Comparison of ENCODE assay signal across 11 cellular contexts in the genomic region with DNA sequence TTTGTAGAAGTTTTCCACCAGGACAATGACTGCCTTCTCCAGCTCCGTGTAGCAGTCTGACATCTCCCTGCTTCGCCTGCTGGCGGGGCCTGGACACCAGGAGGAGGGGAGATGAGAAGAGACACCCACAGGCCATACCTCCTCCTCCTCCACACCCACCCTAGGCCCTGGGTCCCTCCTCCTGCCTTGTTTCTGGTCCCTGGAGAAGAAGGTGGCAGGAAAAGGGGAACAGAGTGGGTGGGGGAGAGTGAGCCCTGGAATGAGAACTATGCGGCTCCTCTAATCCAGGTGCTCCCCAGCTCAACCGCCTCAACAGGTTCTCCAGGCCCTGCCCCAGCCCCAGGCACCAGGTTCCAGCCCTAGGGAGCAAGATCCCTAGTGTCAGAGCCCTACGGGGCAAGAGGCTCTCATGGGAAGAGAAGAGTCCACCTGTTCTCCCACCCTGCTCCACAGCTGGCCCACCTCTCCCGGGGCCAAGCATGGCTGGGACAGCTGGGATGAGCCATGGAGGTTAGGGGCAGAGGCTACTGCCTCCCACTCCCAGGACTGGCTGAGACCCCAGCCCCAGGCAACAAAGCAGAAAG. TPM values are rescaled to one million over a fixed set of nuclear protein-coding genes. Genes with fewer than 3 reads are reported as not detected.
DNase-seq lines count a peak whose midpoint lies in the region; ATAC-seq, FAIRE-seq and TF ChIP-seq lines count a peak whose summit lies in the region.
"Had no signal": no experiment of that assay in that cellular context is flagged by ENCODE, and none has a peak within 500 bp of the region (broad histone marks: within the 10 kb centered on the region; RNA-seq: fewer than 3 reads in every experiment).

No MANE protein-coding gene starts in this region.

- H2BK5ac ChIP-seq in H1 (ENCODE audit: low read depth, low read length) = peak overlapping the region; percentile 79; the same call in 1 of the 2 replicates

- WGBS in heart left ventricle, 4 donors = 56 to 75% (median 66%) methylated on average over 4 to 7 of the region's 7 CpGs
- WGBS in H1 (ENCODE audit: extremely low coverage in 1 of 2, insufficient coverage in 1 of 2, insufficient read length in 1 of 2, insufficient replicate concordance in 2 of 2, low coverage in 1 of 2, low lambda C conversion rate in 2 of 2, missing lambda C conversion rate in 1 of 2), 2 experiments = 87% methylated on average over 7 of the region's 7 CpGs; no CpG with 5 or more reads in 1 of the 2 experiments

- peak overlapping the region; percentile 75 for H4K91ac ChIP-seq in H1 (replicated peaks; ENCODE audit: insufficient read length, low read length)

- H4K5ac ChIP-seq in H1 (ENCODE audit: insufficient read length, low read depth, low read length) = no peak overlapping the region

- peak overlapping the region; percentile 15 to 69 (median 59) for H3K4me3 ChIP-seq in heart left ventricle
- H3K4me3 ChIP-seq in H1 (ENCODE audit: extremely low read depth in 1 of 4, insufficient read depth in 2 of 4, low read depth in 3 of 4, low read length in 4 of 4) = no peak overlapping the region

- no peak for TF ChIP-seq RAD21 in H1 (IDR thresholded peaks at IDR 0.05 in 1 of 2, conservative IDR thresholded peaks at IDR 0.05 in 1 of 2; ENCODE audit: low read depth in 2 of 2, low read length in 2 of 2)

- H3K9ac ChIP-seq in H1 (replicated peaks in 1 of 4; ENCODE audit: extremely low read depth in 1 of 4, low read depth in 3 of 4, low read length in 3 of 4) = no peak overlapping the region

- no peak overlapping the region for H3K23ac ChIP-seq in H1 (ENCODE audit: insufficient read length)

- no peak for TF ChIP-seq EP300 in H1 (IDR thresholded peaks at IDR 0.05; ENCODE audit: borderline replicate concordance in 1 of 2, low read depth in 2 of 2, low read length in 2 of 2)

- H3K4me2 ChIP-seq in H1 (ENCODE audit: insufficient read depth in 1 of 2, low read depth in 2 of 2, low read length in 2 of 2) = peak overlapping the region in 1 of 2 experiments; percentile 22; a peak in 1 of 4 replicates

- DNase-seq in heart left ventricle (no peak), left ventricle myocardium superior (no peak), H1 (ENCODE audit: low read depth in 1 of 2, low spot score in 2 of 2) (no peak), myocyte (ENCODE audit: low read depth) (peak; percentile 64), urothelium cell line (ENCODE audit: low spot score) (peak; percentile 61), medulla oblongata (ENCODE audit: extremely low spot score) (no peak)
- DNase-seq: activated naive CD4-positive, alpha-beta T cell treated with anti-CD3 and anti-CD28 coated beads for 36 hours; stimulated activated CD4-positive, alpha-beta T cell treated with anti-CD3 and anti-CD28 coated beads, Interleukin-4, amount 100 ng/mL, for 24 hours had no signal

- CTCF ChIA-PET in H1 (lab: Charles Lee; ENCODE audit: partially characterized antibody) = interaction anchor here (1.0 to 15.9 kb wide), 7 partner anchors 8 to 373 kb away, joined by 3 to 224 read pairs (median 13); partner anchors contain the start of genes S100A13 and S100A14

- H3K27ac ChIP-seq in heart left ventricle (peak overlapping the region; percentile 87 to 99 (median 96)), H1 (ENCODE audit: low read depth, low read length) (no peak overlapping the region)

- peak overlapping the region; percentile 38; the same call in 1 of the 2 replicates for H3K18ac ChIP-seq in H1 (ENCODE audit: extremely low read depth, low read length)

- H4K8ac ChIP-seq in H1 (ENCODE audit: extremely low read depth, insufficient read depth, low read length) = no peak overlapping the region

- no peaks in the 10 kb centered on the region for H3K79me1 ChIP-seq in H1 (ENCODE audit: low read depth, low read length)

- H2BK15ac ChIP-seq in H1 (ENCODE audit: low read length) = peak overlapping the region; percentile 95; the same call in 1 of the 2 replicates

- peak in 1 of 4 donors; percentile 35 for ATAC-seq in heart left ventricle
- ATAC-seq in left ventricle myocardium superior = no peak
- ATAC-seq in HG02981 (IDR thresholded peaks at IDR 0.05; ENCODE audit: unreplicated experiment) = no peak
- no peak for ATAC-seq in GM21717 (IDR thresholded peaks at IDR 0.05; ENCODE audit: unreplicated experiment)

- H2BK20ac ChIP-seq in H1 (ENCODE audit: low read length) = no peak overlapping the region

- no peaks in the 10 kb centered on the region for H3K79me2 ChIP-seq in H1 (ENCODE audit: control insufficient read depth in 1 of 2, insufficient read depth in 2 of 2, low read length in 2 of 2)

- H3K14ac ChIP-seq in H1 (ENCODE audit: insufficient read length) = no peak overlapping the region

- H4K20me1 ChIP-seq in H1 (replicated peaks in 1 of 2; ENCODE audit: control insufficient read depth in 1 of 2, insufficient read depth in 2 of 2, low read length in 2 of 2) = no peaks in the 10 kb centered on the region

- TF ChIP-seq POLR2A in heart left ventricle (IDR thresholded peaks at IDR 0.05) (peak in 1 of 2 donors; percentile 9), H1 (IDR thresholded peaks at IDR 0.05; ENCODE audit: control extremely low read depth in 1 of 2, low read depth in 2 of 2, low read length in 2 of 2) (no peak)

- H3K27me3 ChIP-seq in heart left ventricle (no peaks in the 10 kb centered on the region), H1 (replicated peaks in 1 of 4; ENCODE audit: control insufficient read depth in 3 of 4, extremely low read depth in 1 of 4, insufficient read depth in 3 of 4, low read length in 3 of 4) (no peaks in the 10 kb centered on the region; a peak in 1 of 7 replicates)

- H2BK120ac ChIP-seq in H1 (replicated peaks; ENCODE audit: low read depth, low read length) = no peak overlapping the region

- no peak overlapping the region for H3K4ac ChIP-seq in H1 (replicated peaks; ENCODE audit: insufficient read length, low read depth, low read length)

- intact Hi-C loops in heart left ventricle (cut with DNase I) = no loop called here
- intact Hi-C loops in left ventricle myocardium superior (cut with micrococcal nuclease) = no loop called here

- TF ChIP-seq CTCF in heart left ventricle (IDR thresholded peaks at IDR 0.05) (no peak), H1 (IDR thresholded peaks at IDR 0.05; ENCODE audit: control extremely low read depth in 1 of 3, insufficient read depth in 1 of 3, low read depth in 1 of 3, low read length in 3 of 3) (no peak)

- peaks cover 6 to 56% (median 24%) of the 10 kb centered on the region in 12 donors for H3K4me1 ChIP-seq in heart left ventricle
- H3K4me1 ChIP-seq in H1 (replicated peaks in 1 of 4; ENCODE audit: control insufficient read depth in 3 of 4, insufficient read depth in 4 of 4, low read length in 3 of 4) = peaks cover 0 to 32% (median 20%) of the 10 kb centered on the region in 4 experiments; a peak in 6 of 7 replicates

- H3K9me3 ChIP-seq in heart left ventricle (no peaks in the 10 kb centered on the region), H1 (ENCODE audit: insufficient read depth in 2 of 2, low read depth in 1 of 2, low read length in 1 of 2) (no peaks in the 10 kb centered on the region)

- FAIRE-seq in H1 (lab: Jason Lieb, UNC) (no peak), urothelium cell line (lab: Jason Lieb, UNC) (no peak)
- FAIRE-seq: A204.1 had no signal

- H2AFZ ChIP-seq in H1 (ENCODE audit: low read length) = no peak overlapping the region

- H3K36me3 ChIP-seq in heart left ventricle (peaks cover 0 to 35% (median 24%) of the 10 kb centered on the region in 9 donors), H1 (ENCODE audit: control insufficient read depth in 2 of 4, insufficient read depth in 4 of 4, low read length in 3 of 4) (no peaks in the 10 kb centered on the region)

- H2AK5ac ChIP-seq in H1 (ENCODE audit: low read depth, low read length) = peak overlapping the region; percentile 11; the same call in 1 of the 2 replicates

- H3K23me2 ChIP-seq in H1 (ENCODE audit: low read depth, low read length) = peaks cover 3% of the 10 kb centered on the region; the same call in 1 of the 2 replicates

- H3K56ac ChIP-seq in H1 (replicated peaks; ENCODE audit: insufficient read length, low read depth, low read length) = no peak overlapping the region

- H2BK12ac ChIP-seq in H1 (ENCODE audit: low read depth, low read length) = peak overlapping the region; percentile 92; the same call in 1 of the 2 replicates

- POLR2A ChIA-PET in H1 (lab: Charles Lee; ENCODE audit: partially characterized antibody) = interaction anchor here (0.9 to 15.3 kb wide), 5 partner anchors 9 to 382 kb away, joined by 3 to 261 read pairs (median 3); partner anchors contain the start of genes CHTOP, RPS27, S100A1 and S100A13

RNA-seq across cellular contexts. Expression of gene S100A16, which starts 4.8 kb away (rescaled TPM):
- total RNA-seq in heart left ventricle = 10 to 100 TPM; 37.2 to 92.6 (median 45.4) TPM
- 100 to 1,000 TPM in 1 of 2 donors, 10 to 100 TPM in 1; 72.6 to 233 TPM for polyA plus RNA-seq in heart left ventricle
- 42.2 TPM for total RNA-seq in left ventricle myocardium superior
- total RNA-seq in H1 (2021; fragmentation: NEBNext Ultra II Directional; extraction: Animal tissue kit (Norgen Biotek cat#: 25700)) = 14.7 and 14.9 TPM in 2 replicates
- polyA plus RNA-seq in H1 (2011; rRNA removed) = 51.7 and 61.4 TPM in 2 replicates
- 45.0 TPM for polyA plus RNA-seq in H1 (2011; cell fraction: cytosol; rRNA removed)
- polyA plus RNA-seq in H1 (2011; cell fraction: nucleus; rRNA removed) = 26.3 TPM
- polyA plus RNA-seq in H1 (2012, experiment 1 of 2) = 14.2 to 25.5 TPM (median 21.1 TPM) in 4 replicates
- polyA plus RNA-seq in H1 (2012, experiment 2 of 2) = 26.5 TPM
- 17.5 TPM for polyA plus RNA-seq in H1 (2013, experiment 1 of 2)
- polyA plus RNA-seq in H1 (2013, experiment 2 of 2) = 17.9 TPM
- polyA minus RNA-seq in H1 (2011; rRNA and poly(A)+ RNA removed) = 12.3 and 17.1 TPM in 2 replicates
- polyA minus RNA-seq in H1 (2011; cell fraction: cytosol; rRNA and poly(A)+ RNA removed) = 11.1 TPM
- polyA minus RNA-seq in H1 (2011; cell fraction: nucleus; rRNA and poly(A)+ RNA removed) = 7.6 TPM
- 591 and 800 TPM in 2 replicates for total RNA-seq in myocyte
- polyA plus RNA-seq in myocyte (2012) = 646 TPM
- total RNA-seq: activated naive CD4-positive, alpha-beta T cell treated with anti-CD3 and anti-CD28 coated beads for 36 hours had no signal

RNA-seq across cellular contexts. Expression of gene S100A14, which starts 7.9 kb away (rescaled TPM):
- total RNA-seq in heart left ventricle (1 to 10 TPM in 7 of 9 donors, under 1 TPM in 1, not detected in 1; 0.79 to 6.1 (median 3.9) TPM), left ventricle myocardium superior (5.7 TPM), myocyte (not detected in 2 replicates)
- polyA plus RNA-seq in heart left ventricle (1 to 10 TPM; 1.7 to 4.4 TPM), H1 (2011; rRNA removed) (3.7 and 5.3 TPM in 2 replicates)
- total RNA-seq in H1 (2021; fragmentation: NEBNext Ultra II Directional; extraction: Animal tissue kit (Norgen Biotek cat#: 25700)) = 1.4 and 1.5 TPM in 2 replicates
- polyA plus RNA-seq in H1 (2011; cell fraction: cytosol; rRNA removed) = 3.0 TPM
- polyA plus RNA-seq in H1 (2011; cell fraction: nucleus; rRNA removed) = 1.3 TPM
- polyA plus RNA-seq in H1 (2012, experiment 1 of 2) = 1.7 to 4.9 TPM (median 3.7 TPM) in 4 replicates
- polyA plus RNA-seq in H1 (2012, experiment 2 of 2) = 1.6 TPM
- 1.2 TPM for polyA plus RNA-seq in H1 (2013, experiment 1 of 2)
- 1.6 TPM for polyA plus RNA-seq in H1 (2013, experiment 2 of 2)
- 0.63 and 3.6 TPM in 2 replicates for polyA minus RNA-seq in H1 (2011; rRNA and poly(A)+ RNA removed)
- polyA minus RNA-seq in H1 (2011; cell fraction: cytosol; rRNA and poly(A)+ RNA removed) = 2.6 TPM
- polyA minus RNA-seq in H1 (2011; cell fraction: nucleus; rRNA and poly(A)+ RNA removed) = not detected
- 0.13 TPM for polyA plus RNA-seq in myocyte (2012)
- total RNA-seq: activated naive CD4-positive, alpha-beta T cell treated with anti-CD3 and anti-CD28 coated beads for 36 hours had no signal

RNA-seq across cellular contexts. Expression of gene S100A13, which starts 19.1 kb away (rescaled TPM):
- 100 to 1,000 TPM in 7 of 9 donors, 10 to 100 TPM in 2; 98.1 to 189 (median 132) TPM for total RNA-seq in heart left ventricle
- polyA plus RNA-seq in heart left ventricle = 100 to 1,000 TPM; 173 to 272 TPM
- total RNA-seq in left ventricle myocardium superior = 124 TPM
- total RNA-seq in H1 (2021; fragmentation: NEBNext Ultra II Directional; extraction: Animal tissue kit (Norgen Biotek cat#: 25700)) = 63.6 and 65.3 TPM in 2 replicates
- polyA plus RNA-seq in H1 (2011; rRNA removed) = 79.0 and 127 TPM in 2 replicates
- polyA plus RNA-seq in H1 (2011; cell fraction: cytosol; rRNA removed) = 122 TPM
- polyA plus RNA-seq in H1 (2011; cell fraction: nucleus; rRNA removed) = 65.5 TPM
- polyA plus RNA-seq in H1 (2012, experiment 1 of 2) = 102 to 124 TPM (median 115 TPM) in 4 replicates
- polyA plus RNA-seq in H1 (2012, experiment 2 of 2) = 229 TPM
- polyA plus RNA-seq in H1 (2013, experiment 1 of 2) = 97.0 TPM
- polyA plus RNA-seq in H1 (2013, experiment 2 of 2) = 96.5 TPM
- 33.9 and 48.4 TPM in 2 replicates for polyA minus RNA-seq in H1 (2011; rRNA and poly(A)+ RNA removed)
- polyA minus RNA-seq in H1 (2011; cell fraction: cytosol; rRNA and poly(A)+ RNA removed) = 12.7 TPM
- polyA minus RNA-seq in H1 (2011; cell fraction: nucleus; rRNA and poly(A)+ RNA removed) = 18.6 TPM
- total RNA-seq in myocyte = 237 and 291 TPM in 2 replicates
- 643 TPM for polyA plus RNA-seq in myocyte (2012)

RNA-seq across cellular contexts. Expression of gene S100A1, which starts 20.1 kb away (rescaled TPM):
- total RNA-seq in heart left ventricle (1,000 to 10,000 TPM; 1,023 to 2,291 (median 2,114) TPM), left ventricle myocardium superior (2,048 TPM), myocyte (0.52 and 3.3 TPM in 2 replicates)
- polyA plus RNA-seq in heart left ventricle (1,000 to 10,000 TPM in 1 of 2 donors, 100 to 1,000 TPM in 1; 752 to 3,565 TPM), H1 (2011; rRNA removed) (1.1 and 2.0 TPM in 2 replicates)
- total RNA-seq in H1 (2021; fragmentation: NEBNext Ultra II Directional; extraction: Animal tissue kit (Norgen Biotek cat#: 25700)) = not detected in 2 replicates
- 2.4 TPM for polyA plus RNA-seq in H1 (2011; cell fraction: cytosol; rRNA removed)
- polyA plus RNA-seq in H1 (2011; cell fraction: nucleus; rRNA removed) = 0.34 TPM
- polyA plus RNA-seq in H1 (2012, experiment 1 of 2) = 1.5 to 3.8 TPM (median 2.2 TPM) in 4 replicates
- 1.8 TPM for polyA plus RNA-seq in H1 (2012, experiment 2 of 2)
- 0.36 TPM for polyA plus RNA-seq in H1 (2013, experiment 1 of 2)
- polyA plus RNA-seq in H1 (2013, experiment 2 of 2) = 0.13 TPM
- polyA minus RNA-seq in H1 (2011; rRNA and poly(A)+ RNA removed) = 0.41 and 0.47 TPM in 2 replicates
- not detected for polyA minus RNA-seq in H1 (2011; cell fraction: cytosol; rRNA and poly(A)+ RNA removed)
- polyA minus RNA-seq in H1 (2011; cell fraction: nucleus; rRNA and poly(A)+ RNA removed) = 0.40 TPM
- polyA plus RNA-seq in myocyte (2012) = 12.8 TPM
- total RNA-seq: activated naive CD4-positive, alpha-beta T cell treated with anti-CD3 and anti-CD28 coated beads for 36 hours had no signal

RNA-seq across cellular contexts. Expression of gene CHTOP, which starts 25.7 kb away (rescaled TPM):
- total RNA-seq in heart left ventricle = 10 to 100 TPM; 48.4 to 92.0 (median 67.7) TPM
- 10 to 100 TPM; 72.9 to 73.4 TPM for polyA plus RNA-seq in heart left ventricle
- total RNA-seq in left ventricle myocardium superior = 73.3 TPM
- total RNA-seq in H1 (2021; fragmentation: NEBNext Ultra II Directional; extraction: Animal tissue kit (Norgen Biotek cat#: 25700)) = 103 and 104 TPM in 2 replicates
- 73.6 and 84.6 TPM in 2 replicates for polyA plus RNA-seq in H1 (2011; rRNA removed)
- 111 TPM for polyA plus RNA-seq in H1 (2011; cell fraction: cytosol; rRNA removed)
- 53.8 TPM for polyA plus RNA-seq in H1 (2011; cell fraction: nucleus; rRNA removed)
- 95.7 to 110 TPM (median 101 TPM) in 4 replicates for polyA plus RNA-seq in H1 (2012, experiment 1 of 2)
- polyA plus RNA-seq in H1 (2012, experiment 2 of 2) = 55.3 TPM
- polyA plus RNA-seq in H1 (2013, experiment 1 of 2) = 79.2 TPM
- polyA plus RNA-seq in H1 (2013, experiment 2 of 2) = 79.7 TPM
- 47.3 and 49.3 TPM in 2 replicates for polyA minus RNA-seq in H1 (2011; rRNA and poly(A)+ RNA removed)
- polyA minus RNA-seq in H1 (2011; cell fraction: cytosol; rRNA and poly(A)+ RNA removed) = 45.4 TPM
- polyA minus RNA-seq in H1 (2011; cell fraction: nucleus; rRNA and poly(A)+ RNA removed) = 97.4 TPM
- 59.2 and 71.6 TPM in 2 replicates for total RNA-seq in myocyte
- polyA plus RNA-seq in myocyte (2012) = 72.6 TPM

Comparison
In these comparisons a context has a peak if more than half of its experiments do, and no peak if none do; other contexts are left out.
1. DNase-seq: peak in myocyte (single experiment) and urothelium cell line (single experiment); none in heart left ventricle (0 of 5), left ventricle myocardium superior (single experiment), H1 (0 of 2) and medulla oblongata (single experiment).
2. H3K4me3 ChIP-seq: peak in heart left ventricle (12 of 12); none in H1 (0 of 4).